11 cellular contexts compared by ENCODE assay signal in genomic region chrX:38275615-38276014, GRCh38. TPM values are rescaled to one million over a fixed set of nuclear protein-coding genes. Genes with fewer than 3 reads are reported as not detected.
A peak's percentile ranks its signal among the peaks of the same experiment; 100 is the strongest.
DNase-seq lines count a peak whose midpoint lies in the region; ATAC-seq and TF ChIP-seq lines count a peak whose summit lies in the region.
"Had no signal": no experiment of that assay in that cellular context is flagged by ENCODE, and none has a peak within 500 bp of the region (broad histone marks: within the 10 kb centered on the region; RNA-seq: fewer than 3 reads in every experiment).

No MANE protein-coding gene starts in this region.

- no peaks in the 10 kb centered on the region for H3K27me3 ChIP-seq in H7 (ENCODE audit: control insufficient read depth, insufficient read depth, low read length)
- H3K27me3 ChIP-seq in CD8-positive, alpha-beta T cell (ENCODE audit: insufficient read depth, low read length): no peaks in the 10 kb centered on the region
- H3K27me3 ChIP-seq: tibial artery had no signal

- no peak overlapping the region for H3K27ac ChIP-seq in CD8-positive, alpha-beta T cell (ENCODE audit: low read depth, low read length)
- H3K27ac ChIP-seq: skin epidermis, tibial artery had no signal

- no peaks in the 10 kb centered on the region for H3K4me1 Mint-ChIP-seq in CD8-positive, alpha-beta T cell (ENCODE audit: low read depth)

- DNase-seq in astrocyte of the hippocampus (ENCODE audit: low read depth, low spot score) (peak; percentile 63), omental fat pad (ENCODE audit: low spot score) (no peak), NCI-H526 (lab: John Stamatoyannopoulos, UW) (no peak), H7 (no peak)
- no peak for DNase-seq in CD8-positive, alpha-beta T cell
- DNase-seq: SHP77, tibial artery had no signal

- H3K36me3 ChIP-seq in H7 (replicated peaks; ENCODE audit: control insufficient read depth, insufficient read depth, low read length): no peaks in the 10 kb centered on the region; the same call in 1 of the 2 replicates
- H3K36me3 ChIP-seq in CD8-positive, alpha-beta T cell (ENCODE audit: insufficient read depth, low read length): no peaks in the 10 kb centered on the region
- H3K36me3 ChIP-seq: tibial artery had no signal

- TF ChIP-seq CTCF in omental fat pad (IDR thresholded peaks at IDR 0.05): no peak
- no peak for TF ChIP-seq CTCF in CD8-positive, alpha-beta T cell (IDR thresholded peaks at IDR 0.05)

- no peaks in the 10 kb centered on the region for H3K9me3 Mint-ChIP-seq in CD8-positive, alpha-beta T cell

- no peaks in the 10 kb centered on the region for H3K27me3 Mint-ChIP-seq in CD8-positive, alpha-beta T cell (ENCODE audit: low read depth)

- intact Hi-C loops in CD8-positive, alpha-beta T cell (cut with DNase I, micrococcal nuclease): no loop called here

- no peak overlapping the region for H3K27ac Mint-ChIP-seq in CD8-positive, alpha-beta T cell

- peaks cover 24% of the 10 kb centered on the region for H3K36me3 Mint-ChIP-seq in CD8-positive, alpha-beta T cell

- POLR2A ChIA-PET in CD8-positive, alpha-beta T cell (lab: Charles Lee): no interaction called here

- no peaks in the 10 kb centered on the region for H3K9me3 ChIP-seq in CD8-positive, alpha-beta T cell (ENCODE audit: low read length)
- H3K9me3 ChIP-seq: tibial artery had no signal

- H3K4me3 Mint-ChIP-seq in CD8-positive, alpha-beta T cell: no peak overlapping the region

- no peak overlapping the region for H3K4me3 ChIP-seq in H7 (ENCODE audit: insufficient read depth, low read depth, low read length)
- no peak overlapping the region for H3K4me3 ChIP-seq in CD8-positive, alpha-beta T cell (ENCODE audit: low read depth, low read length)
- H3K4me3 ChIP-seq: skin epidermis, tibial artery had no signal

- CTCF ChIA-PET in CD8-positive, alpha-beta T cell (lab: Charles Lee): no interaction called here

- H3K4me1 ChIP-seq in CD8-positive, alpha-beta T cell (ENCODE audit: insufficient read depth, low read length): no peaks in the 10 kb centered on the region
- H3K4me1 ChIP-seq: tibial artery had no signal

- peak; percentile 43 for ATAC-seq in GM18502 (IDR thresholded peaks at IDR 0.05; ENCODE audit: poor library complexity, unreplicated experiment)
- peak; percentile 47 for ATAC-seq in HG03442 (IDR thresholded peaks at IDR 0.05; ENCODE audit: unreplicated experiment)
- ATAC-seq in omental fat pad (ENCODE audit: low FRiP score): peak; percentile 66
- ATAC-seq in HG03457 (IDR thresholded peaks at IDR 0.05; ENCODE audit: unreplicated experiment): no peak
- ATAC-seq in CD8-positive, alpha-beta T cell: no peak

RNA-seq across cellular contexts. Expression of gene RPGR, which starts 51.7 kb away (rescaled TPM):
- total RNA-seq in omental fat pad: 10 to 100 TPM; 19.9 to 67.3 (median 41.3) TPM
- total RNA-seq in H7 (2014; rRNA removed; shearing (Covaris generic)): 6.8 and 7.3 TPM in 2 replicates
- 10 to 100 TPM; 16.9 to 17.0 TPM for total RNA-seq in CD8-positive, alpha-beta T cell

RNA-seq across cellular contexts. Expression of gene SRPX, which starts 54.9 kb away (rescaled TPM):
- 100 to 1,000 TPM; 250 to 432 (median 374) TPM for total RNA-seq in omental fat pad
- total RNA-seq in H7 (2014; rRNA removed; shearing (Covaris generic)): 8.0 and 9.9 TPM in 2 replicates
- total RNA-seq in CD8-positive, alpha-beta T cell: not detected

Comparison
In these comparisons a context has a peak if more than half of its experiments do, and no peak if none do; other contexts are left out.
1. ATAC-seq: peak in GM18502 (single experiment), HG03442 (single experiment) and omental fat pad (single experiment); none in HG03457 (single experiment) and CD8-positive, alpha-beta T cell (single experiment).
2. RNA of gene SRPX, which starts 54.9 kb away (total RNA-seq): 250 to 432 TPM in omental fat pad; 8.0 to 9.9 TPM in H7 and not detected in CD8-positive, alpha-beta T cell; every median in the first group is over 10 times any median in the second.